Comparison of ENCODE assay signal across 11 cellular contexts in genomic region chr18:45526120-45526841, GRCh38.
DNase-seq lines count a peak whose midpoint lies in the region; ATAC-seq and TF ChIP-seq lines count a peak whose summit lies in the region.
"Had no signal": no experiment of that assay in that cellular context is flagged by ENCODE, and none has a peak within 500 bp of the region (broad histone marks: within the 10 kb centered on the region; RNA-seq: fewer than 3 reads in every experiment).

No MANE protein-coding gene starts in this region.

- no peak overlapping the region for H4K12ac ChIP-seq in trophoblast cell (ENCODE audit: low read depth, low read length)

- H3K4me3 ChIP-seq in HEK293 (ENCODE audit: low read depth, low read length) (no peak overlapping the region), fibroblast of villous mesenchyme (ENCODE audit: low read depth, low read length) (no peak overlapping the region), trophoblast cell (ENCODE audit: low read depth, low read length) (no peak overlapping the region)

- in situ Hi-C loops in SK-MEL-5 (cut with HindIII; ENCODE audit: low pct_unique_long_range_greater_than_20kb, low sequenced_read_pairs): no loop called here

- no peak overlapping the region for H2AK5ac ChIP-seq in trophoblast cell (ENCODE audit: low read length)

- peaks cover 2% of the 10 kb centered on the region; the same call in 1 of the 2 replicates for H3K4me1 ChIP-seq in HEK293 (ENCODE audit: control insufficient read depth, insufficient read depth, low read length)
- H3K4me1 ChIP-seq in trophoblast cell (ENCODE audit: control insufficient read depth in 1 of 2, insufficient read depth in 2 of 2, low read length in 2 of 2): peaks cover 4 to 15% of the 10 kb centered on the region in 2 experiments

- POLR2A ChIA-PET in HEK293 (lab: Yijun Ruan, JAX): no interaction called here

- TF ChIP-seq CTCF in HEK293 (tag by site-specific recombination; IDR thresholded peaks at IDR 0.05): peak; percentile 10; the same call in 1 of the 2 replicates
- peak; percentile 24 for TF ChIP-seq CTCF in fibroblast of villous mesenchyme (IDR thresholded peaks at IDR 0.05; ENCODE audit: insufficient read depth, low read depth, low read length)

- H3K23ac ChIP-seq in trophoblast cell (ENCODE audit: low read length): no peak overlapping the region

- no peaks in the 10 kb centered on the region for H3K27me3 ChIP-seq in trophoblast cell (ENCODE audit: insufficient read depth, low read length)

- no peak overlapping the region for H3K4me2 ChIP-seq in trophoblast cell (ENCODE audit: low read length)

- H3K4ac ChIP-seq in trophoblast cell (ENCODE audit: low read depth, low read length): no peak overlapping the region

- no peak overlapping the region for H3K9ac ChIP-seq in trophoblast cell (ENCODE audit: low read length)

- H4K91ac ChIP-seq in trophoblast cell (ENCODE audit: low read depth, low read length): no peak overlapping the region

- CTCF ChIA-PET in HEK293 (lab: Yijun Ruan, JAX): interaction anchor here (0.5 to 2.1 kb wide), 6 partner anchors 9 to 1202 kb away, joined by 3 to 12 read pairs (median 3); no protein-coding TSS in a partner anchor

- H3K36me3 ChIP-seq in HEK293 (ENCODE audit: control insufficient read depth in 2 of 2, insufficient read depth in 1 of 2, low read length in 2 of 2): no peaks in the 10 kb centered on the region
- H3K36me3 ChIP-seq in trophoblast cell (ENCODE audit: control insufficient read depth in 1 of 2, insufficient read depth in 2 of 2, low read length in 2 of 2): no peaks in the 10 kb centered on the region

- H3K9me3 ChIP-seq in HEK293 (ENCODE audit: control insufficient read depth, insufficient read depth, low read depth, low read length): no peaks in the 10 kb centered on the region
- peaks cover 1% of the 10 kb centered on the region for H3K9me3 ChIP-seq in trophoblast cell (ENCODE audit: insufficient read depth, low read depth, low read length)

- no peak overlapping the region for H3K18ac ChIP-seq in trophoblast cell (ENCODE audit: low read length)

- ATAC-seq in HG03378 (IDR thresholded peaks at IDR 0.05; ENCODE audit: unreplicated experiment): no peak
- no peak for ATAC-seq in HG03439 (IDR thresholded peaks at IDR 0.05; ENCODE audit: unreplicated experiment)
- ATAC-seq: activated T-helper 17 cell treated with anti-CD3 and anti-CD28 coated beads, Interleukin-2, amount 50 U/mL, for 72 hours had no signal

- H2BK12ac ChIP-seq in trophoblast cell (ENCODE audit: low read length): no peak overlapping the region

- WGBS in trophoblast cell (ENCODE audit: extremely low coverage, insufficient coverage, insufficient read length): no CpG with 5 or more reads among the region's 3 CpGs

- no peak overlapping the region for H2BK5ac ChIP-seq in trophoblast cell (ENCODE audit: low read depth, low read length, poor library complexity)

- H4K8ac ChIP-seq in trophoblast cell (ENCODE audit: low read depth, low read length): no peak overlapping the region

- H2AFZ ChIP-seq in trophoblast cell (ENCODE audit: insufficient read depth, low read length, poor library complexity): no peak overlapping the region

- H3K79me2 ChIP-seq in trophoblast cell (ENCODE audit: control insufficient read depth, insufficient read depth, low read length, poor library complexity): no peaks in the 10 kb centered on the region

- H3K27ac ChIP-seq in HEK293 (ENCODE audit: extremely low read depth, low read depth, low read length) (no peak overlapping the region), trophoblast cell (ENCODE audit: low read depth, low read length) (no peak overlapping the region)

- no peak overlapping the region for H3K14ac ChIP-seq in trophoblast cell (ENCODE audit: low read length)

- peaks cover 3% of the 10 kb centered on the region for H3K79me1 ChIP-seq in trophoblast cell (ENCODE audit: low read length)

- DNase-seq in SK-MEL-5 (ENCODE audit: low read depth, low spot score): peak; percentile 16
- peak; percentile 56 for DNase-seq in fibroblast of villous mesenchyme (ENCODE audit: low read depth)
- peak; percentile 40 to 49 for DNase-seq in trophoblast cell
- DNase-seq in activated CD8-positive, alpha-beta memory T cell treated with anti-CD3 and anti-CD28 coated beads, Interleukin-2, amount 50 U/mL, for 48 hours: no peak
- DNase-seq in islet precursor cell: no peak
- DNase-seq: activated CD4-positive, alpha-beta T cell treated with anti-CD3 and anti-CD28 coated beads for 1 hour; GOT3 had no signal

- H2BK120ac ChIP-seq in trophoblast cell (ENCODE audit: insufficient read depth, low read length, poor library complexity): no peak overlapping the region

TF ChIP-seq in HEK293, 187 proteins besides CTCF, POLR2A, EP300 and RAD21:
- TF ChIP-seq ZNF560 (tag by site-specific recombination; IDR thresholded peaks at IDR 0.05; ENCODE audit: borderline replicate concordance) (no peak), ZBTB44 (tag by site-specific recombination; IDR thresholded peaks at IDR 0.05) (no peak), ZNF654 (tag by site-specific recombination; IDR thresholded peaks at IDR 0.05; ENCODE audit: low read depth) (0 out of 2 replicates have a peak, but pooled peaks have one; percentile 12), ZSCAN18 (tag by site-specific recombination; IDR thresholded peaks at IDR 0.05) (no peak), ZNF138 (tag by site-specific recombination; IDR thresholded peaks at IDR 0.05; ENCODE audit: borderline replicate concordance) (no peak), GLIS1 (tag by site-specific recombination; IDR thresholded peaks at IDR 0.05) (no peak), OVOL3 (tag by site-specific recombination; IDR thresholded peaks at IDR 0.05) (no peak)
TF ChIP-seq in HEK293: peak in this region for 1.

Comparison
In these comparisons a context has a peak if more than half of its experiments do, and no peak if none do; other contexts are left out.
1. DNase-seq: peak in SK-MEL-5 (single experiment), fibroblast of villous mesenchyme (single experiment) and trophoblast cell (2 of 2); none in activated CD8-positive, alpha-beta memory T cell treated with anti-CD3 and anti-CD28 coated beads, Interleukin-2, amount 50 U/mL, for 48 hours (single experiment) and islet precursor cell (single experiment).